9 cellular contexts compared by ENCODE assay signal in the genomic region with DNA sequence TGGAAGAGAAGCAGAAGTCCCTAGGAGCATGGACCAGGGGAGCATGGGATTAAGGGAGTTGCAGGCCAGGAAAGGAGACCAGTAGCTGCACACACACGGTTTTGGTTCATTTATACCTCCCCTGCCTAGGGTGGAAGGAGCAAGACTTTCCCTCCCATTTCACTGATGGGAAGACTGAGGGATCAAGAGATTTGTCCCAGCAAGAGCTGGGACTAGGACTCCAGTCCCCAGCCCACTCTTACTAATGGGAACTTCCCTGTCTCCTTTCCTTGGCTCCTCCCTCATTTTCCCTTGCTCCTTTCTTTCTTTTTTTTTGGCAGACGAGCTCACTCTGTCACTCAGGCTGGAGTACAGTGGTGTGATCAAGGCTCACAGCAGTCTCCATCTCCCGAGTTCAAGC. TPM values are rescaled to one million over a fixed set of nuclear protein-coding genes. Genes with fewer than 3 reads are reported as not detected.
DNase-seq lines count a peak whose midpoint lies in the region; ATAC-seq and TF ChIP-seq lines count a peak whose summit lies in the region.
"Had no signal": no experiment of that assay in that cellular context is flagged by ENCODE, and none has a peak within 500 bp of the region (broad histone marks: within the 10 kb centered on the region; RNA-seq: fewer than 3 reads in every experiment).

No MANE protein-coding gene starts in this region.

- peaks cover 32% of the 10 kb centered on the region for H3K4me1 Mint-ChIP-seq in CD8-positive, alpha-beta T cell (ENCODE audit: low read depth)

- no peaks in the 10 kb centered on the region for H3K36me3 Mint-ChIP-seq in CD8-positive, alpha-beta T cell

- DNase-seq in CD8-positive, alpha-beta T cell: no peak
- DNase-seq in IMR-90 (no peak), epithelial cell of prostate (ENCODE audit: low read depth, low spot score) (no peak), sigmoid colon (no peak), NCI-H1694 (lab: John Stamatoyannopoulos, UW) (no peak), SIG-M5 (lab: John Stamatoyannopoulos, UW) (no peak)
- DNase-seq: hippocampal formation had no signal

- H3K4me1 ChIP-seq in CD8-positive, alpha-beta T cell (ENCODE audit: insufficient read depth, low read length): peaks cover 29% of the 10 kb centered on the region
- H3K4me1 ChIP-seq in IMR-90 (ENCODE audit: control insufficient read depth, insufficient read depth, low read length): peaks cover 7% of the 10 kb centered on the region
- peaks cover 0 to 27% (median 17%) of the 10 kb centered on the region in 4 donors for H3K4me1 ChIP-seq in sigmoid colon

- no peak overlapping the region for H3K14ac ChIP-seq in IMR-90 (replicated peaks; ENCODE audit: low read depth, low read length)

- TF ChIP-seq CTCF in CD8-positive, alpha-beta T cell (IDR thresholded peaks at IDR 0.05): no peak
- TF ChIP-seq CTCF in IMR-90 (conservative IDR thresholded peaks at IDR 0.05; ENCODE audit: low read depth, low read length) (no peak), sigmoid colon (IDR thresholded peaks at IDR 0.05) (no peak)

- H3K23ac ChIP-seq in IMR-90 (ENCODE audit: low read depth, low read length): no peak overlapping the region

- H4K91ac ChIP-seq in IMR-90 (ENCODE audit: insufficient read depth, low read depth, low read length): no peak overlapping the region; the same call in 1 of the 2 replicates

- H3K18ac ChIP-seq in IMR-90 (ENCODE audit: low read depth, low read length): no peak overlapping the region

- no peak overlapping the region for H4K5ac ChIP-seq in IMR-90 (ENCODE audit: low read depth, low read length)

- no peak overlapping the region for H4K8ac ChIP-seq in IMR-90 (ENCODE audit: low read depth in 2 of 2, low read length in 2 of 2)

- TF ChIP-seq POLR2A in IMR-90 (IDR thresholded peaks at IDR 0.05; ENCODE audit: low read depth, low read length) (no peak), sigmoid colon (IDR thresholded peaks at IDR 0.05) (no peak)

- no peak overlapping the region for H3K4ac ChIP-seq in IMR-90 (ENCODE audit: low read depth, low read length)

- no peaks in the 10 kb centered on the region for H3K36me3 ChIP-seq in CD8-positive, alpha-beta T cell (ENCODE audit: insufficient read depth, low read length)
- H3K36me3 ChIP-seq in IMR-90 (ENCODE audit: control insufficient read depth, insufficient read depth, low read length) (no peaks in the 10 kb centered on the region), sigmoid colon (no peaks in the 10 kb centered on the region)
- H3K36me3 ChIP-seq: SJSA1 had no signal

- H2BK120ac ChIP-seq in IMR-90 (ENCODE audit: low read depth, low read length): no peak overlapping the region

- no peak overlapping the region for H2BK20ac ChIP-seq in IMR-90 (ENCODE audit: low read depth, low read length)

- no peaks in the 10 kb centered on the region for H3K79me1 ChIP-seq in IMR-90 (ENCODE audit: low read depth in 1 of 2, low read length in 2 of 2)

- intact Hi-C loops in CD8-positive, alpha-beta T cell (cut with DNase I, micrococcal nuclease): no loop called here
- intact Hi-C loops in IMR-90 (cut with micrococcal nuclease): no loop called here
- intact Hi-C loops in sigmoid colon (cut with DNase I): no loop called here

- H3K27ac Mint-ChIP-seq in CD8-positive, alpha-beta T cell: peak overlapping the region; percentile 79

- peak overlapping the region; percentile 66 for H3K4me3 Mint-ChIP-seq in CD8-positive, alpha-beta T cell

- no TSS peak for BruUV-seq in IMR-90 (replicated peaks; lab: Mats Ljungman, UMichigan)

- in situ Hi-C loops in IMR-90 (cut with MboI; ENCODE audit: low sequenced_read_pairs): no loop called here

- no peak overlapping the region for H3K4me3 ChIP-seq in CD8-positive, alpha-beta T cell (ENCODE audit: low read depth, low read length)
- H3K4me3 ChIP-seq in IMR-90 (ENCODE audit: insufficient read depth, low read depth, low read length): no peak overlapping the region
- no peak overlapping the region for H3K4me3 ChIP-seq in sigmoid colon
- H3K4me3 ChIP-seq: SJSA1 had no signal

- no CpG with 5 or more reads among the region's 3 CpGs for WGBS in IMR-90 (ENCODE audit: extremely low coverage in 2 of 2, insufficient read length in 1 of 2), 2 experiments
- 45 to 72% methylated on average over 3 of the region's 3 CpGs for WGBS in sigmoid colon, 2 donors

- ATAC-seq in CD8-positive, alpha-beta T cell: no peak
- ATAC-seq in IMR-90 (ENCODE audit: low read depth): no peak
- ATAC-seq in GM21717 (IDR thresholded peaks at IDR 0.05; ENCODE audit: unreplicated experiment): no peak

- H4K20me1 ChIP-seq in IMR-90 (ENCODE audit: insufficient read depth, low read length): no peaks in the 10 kb centered on the region

- no peak overlapping the region for H3K56ac ChIP-seq in IMR-90 (ENCODE audit: extremely low read depth, insufficient read depth, low read length)

- no peak overlapping the region for H2AFZ ChIP-seq in IMR-90 (replicated peaks; ENCODE audit: low read length, poor library complexity)

- H3K9me1 ChIP-seq in IMR-90 (ENCODE audit: insufficient read depth, low read length): no peaks in the 10 kb centered on the region

- no peak for TF ChIP-seq EP300 in sigmoid colon (IDR thresholded peaks at IDR 0.05)

- no peaks in the 10 kb centered on the region for H3K9me3 Mint-ChIP-seq in CD8-positive, alpha-beta T cell

- peak overlapping the region; percentile 57; the same call in 1 of the 2 replicates for H2AK5ac ChIP-seq in IMR-90 (ENCODE audit: low read depth, low read length)

- no peak overlapping the region for H3K27ac ChIP-seq in CD8-positive, alpha-beta T cell (ENCODE audit: low read depth, low read length)
- no peak overlapping the region for H3K27ac ChIP-seq in IMR-90 (ENCODE audit: insufficient read depth, low read length)
- peak overlapping the region; percentile 47 for H3K27ac ChIP-seq in epithelial cell of prostate
- H3K27ac ChIP-seq in sigmoid colon: peak overlapping the region; percentile 39 to 98 (median 94)
- H3K27ac ChIP-seq: SJSA1 had no signal

- H2BK5ac ChIP-seq in IMR-90 (ENCODE audit: low read depth, low read length, poor library complexity, severe bottlenecking): no peak overlapping the region

- CTCF ChIA-PET in CD8-positive, alpha-beta T cell (lab: Charles Lee): interaction anchor here (0.9 to 2.9 kb wide), 6 partner anchors 20 to 176 kb away, joined by 3 to 18 read pairs (median 4); no protein-coding TSS in a partner anchor
- CTCF ChIA-PET in IMR-90 (lab: Yijun Ruan, JAX): interaction anchor here (0.9 kb wide), 1 partner anchor 83 kb away, joined by 3 read pairs; no protein-coding TSS in a partner anchor

- H3K27me3 ChIP-seq in CD8-positive, alpha-beta T cell (ENCODE audit: insufficient read depth, low read length): no peaks in the 10 kb centered on the region
- no peaks in the 10 kb centered on the region; the same call in 1 of the 2 replicates for H3K27me3 ChIP-seq in IMR-90 (ENCODE audit: control insufficient read depth, insufficient read depth, low read length)
- no peaks in the 10 kb centered on the region for H3K27me3 ChIP-seq in sigmoid colon
- H3K27me3 ChIP-seq: SJSA1 had no signal

- no peak overlapping the region for H2AK9ac ChIP-seq in IMR-90 (replicated peaks; ENCODE audit: low read depth, low read length, poor library complexity)

- H2BK15ac ChIP-seq in IMR-90 (ENCODE audit: low read depth, low read length): no peak overlapping the region

- H3K9me3 ChIP-seq in CD8-positive, alpha-beta T cell (ENCODE audit: low read length): no peaks in the 10 kb centered on the region
- no peaks in the 10 kb centered on the region for H3K9me3 ChIP-seq in IMR-90 (ENCODE audit: control insufficient read depth, insufficient read depth, low read length)
- H3K9me3 ChIP-seq in sigmoid colon: no peaks in the 10 kb centered on the region
- H3K9me3 ChIP-seq: SJSA1 had no signal

- no peaks in the 10 kb centered on the region for H3K27me3 Mint-ChIP-seq in CD8-positive, alpha-beta T cell (ENCODE audit: low read depth)

- no peak overlapping the region for H3K4me2 ChIP-seq in IMR-90 (ENCODE audit: low read depth, low read length)

- no peak for TF ChIP-seq RAD21 in IMR-90 (IDR thresholded peaks at IDR 0.05; ENCODE audit: low read length)

- H3K9ac ChIP-seq in IMR-90 (ENCODE audit: low read depth, low read length): no peak overlapping the region

- POLR2A ChIA-PET in CD8-positive, alpha-beta T cell (lab: Charles Lee): interaction anchor here (1.1 to 1.8 kb wide), 6 partner anchors 10 to 35 kb away, joined by 4 to 6 read pairs (median 4); partner anchors contain the start of gene TNFRSF1A
- POLR2A ChIA-PET in IMR-90 (lab: Charles Lee; ENCODE audit: unreplicated experiment): no interaction called here

- dilution Hi-C loops in IMR-90 (cut with HindIII; ENCODE audit: low sequenced_read_pairs, unreplicated experiment): no loop called here

RNA-seq across cellular contexts. Expression of gene SCNN1A, which starts 13.0 kb away (rescaled TPM):
- 1 to 10 TPM in 1 of 2 experiments, under 1 TPM in 1; 0.50 to 1.1 TPM for total RNA-seq in CD8-positive, alpha-beta T cell
- total RNA-seq in IMR-90 (2012; rRNA removed): not detected in 2 replicates
- 0.24 and 0.41 TPM in 2 replicates for polyA plus RNA-seq in IMR-90 (2012; rRNA removed)
- polyA plus RNA-seq in IMR-90 (2012; cell fraction: cytosol; rRNA removed): 0.13 and 0.16 TPM in 2 replicates
- 0.32 and 1.2 TPM in 2 replicates for polyA plus RNA-seq in IMR-90 (2012; cell fraction: nucleus; rRNA removed; ENCODE audit: low replicate concordance)
- total RNA-seq in sigmoid colon: 1 to 10 TPM in 3 of 4 donors, under 1 TPM in 1; 0.82 to 7.2 (median 1.1) TPM
- polyA plus RNA-seq in sigmoid colon: 100 to 1,000 TPM in 1 of 3 donors, 10 to 100 TPM in 2; 51.1 to 169 (median 53.5) TPM

RNA-seq across cellular contexts. Expression of gene TNFRSF1A, which starts 20.5 kb away (rescaled TPM):
- 10 to 100 TPM; 16.7 to 18.8 TPM for total RNA-seq in CD8-positive, alpha-beta T cell
- total RNA-seq in IMR-90 (2012; rRNA removed) (79.6 and 86.7 TPM in 2 replicates), sigmoid colon (100 to 1,000 TPM; 135 to 191 (median 176) TPM)
- polyA plus RNA-seq in IMR-90 (2012; rRNA removed) (136 and 138 TPM in 2 replicates), sigmoid colon (100 to 1,000 TPM in 1 of 3 donors, 10 to 100 TPM in 2; 31.7 to 107 (median 74.5) TPM)
- 105 and 167 TPM in 2 replicates for polyA plus RNA-seq in IMR-90 (2012; cell fraction: cytosol; rRNA removed)
- polyA plus RNA-seq in IMR-90 (2012; cell fraction: nucleus; rRNA removed; ENCODE audit: low replicate concordance): 102 and 107 TPM in 2 replicates

RNA-seq across cellular contexts. Expression of gene LTBR, which starts 21.6 kb away (rescaled TPM):
- under 1 TPM in 1 of 2 experiments, not detected in 1; 0.44 TPM for total RNA-seq in CD8-positive, alpha-beta T cell
- total RNA-seq in IMR-90 (2012; rRNA removed): 19.7 and 24.7 TPM in 2 replicates
- 62.5 and 66.0 TPM in 2 replicates for polyA plus RNA-seq in IMR-90 (2012; rRNA removed)
- 71.8 and 82.3 TPM in 2 replicates for polyA plus RNA-seq in IMR-90 (2012; cell fraction: cytosol; rRNA removed)
- polyA plus RNA-seq in IMR-90 (2012; cell fraction: nucleus; rRNA removed; ENCODE audit: low replicate concordance): 71.5 and 142 TPM in 2 replicates
- total RNA-seq in sigmoid colon: 100 to 1,000 TPM in 3 of 4 donors, 10 to 100 TPM in 1; 85.2 to 200 (median 125) TPM
- 10 to 100 TPM; 36.3 to 85.2 (median 37.8) TPM for polyA plus RNA-seq in sigmoid colon

RNA-seq across cellular contexts. Expression of gene PLEKHG6, which starts 51.9 kb away (rescaled TPM):
- not detected for total RNA-seq in CD8-positive, alpha-beta T cell
- total RNA-seq in IMR-90 (2012; rRNA removed) (under 0.01 TPM in 2 replicates), sigmoid colon (1 to 10 TPM in 1 of 4 donors, under 1 TPM in 1, not detected in 2; 0.99 to 2.5 TPM)
- polyA plus RNA-seq in IMR-90 (2012; rRNA removed) (0.10 TPM in 2 replicates), sigmoid colon (100 to 1,000 TPM in 1 of 3 donors, 10 to 100 TPM in 2; 61.3 to 146 (median 93.6) TPM)
- 0.05 and 0.07 TPM in 2 replicates for polyA plus RNA-seq in IMR-90 (2012; cell fraction: cytosol; rRNA removed)
- polyA plus RNA-seq in IMR-90 (2012; cell fraction: nucleus; rRNA removed; ENCODE audit: low replicate concordance): 0.05 and 0.15 TPM in 2 replicates

Comparison
In these comparisons a context has a peak if more than half of its experiments do, and no peak if none do; other contexts are left out.
1. H3K27ac ChIP-seq: peak in epithelial cell of prostate (single experiment) and sigmoid colon (4 of 4); none in CD8-positive, alpha-beta T cell (single experiment) and IMR-90 (single experiment).
2. RNA of gene LTBR, which starts 21.6 kb away (total RNA-seq): 85.2 to 200 TPM in sigmoid colon and 19.7 to 24.7 TPM in IMR-90; 0.44 TPM in CD8-positive, alpha-beta T cell; every median in the first group is over 10 times any median in the second.